8 cellular contexts compared by ENCODE assay signal in the genomic region with DNA sequence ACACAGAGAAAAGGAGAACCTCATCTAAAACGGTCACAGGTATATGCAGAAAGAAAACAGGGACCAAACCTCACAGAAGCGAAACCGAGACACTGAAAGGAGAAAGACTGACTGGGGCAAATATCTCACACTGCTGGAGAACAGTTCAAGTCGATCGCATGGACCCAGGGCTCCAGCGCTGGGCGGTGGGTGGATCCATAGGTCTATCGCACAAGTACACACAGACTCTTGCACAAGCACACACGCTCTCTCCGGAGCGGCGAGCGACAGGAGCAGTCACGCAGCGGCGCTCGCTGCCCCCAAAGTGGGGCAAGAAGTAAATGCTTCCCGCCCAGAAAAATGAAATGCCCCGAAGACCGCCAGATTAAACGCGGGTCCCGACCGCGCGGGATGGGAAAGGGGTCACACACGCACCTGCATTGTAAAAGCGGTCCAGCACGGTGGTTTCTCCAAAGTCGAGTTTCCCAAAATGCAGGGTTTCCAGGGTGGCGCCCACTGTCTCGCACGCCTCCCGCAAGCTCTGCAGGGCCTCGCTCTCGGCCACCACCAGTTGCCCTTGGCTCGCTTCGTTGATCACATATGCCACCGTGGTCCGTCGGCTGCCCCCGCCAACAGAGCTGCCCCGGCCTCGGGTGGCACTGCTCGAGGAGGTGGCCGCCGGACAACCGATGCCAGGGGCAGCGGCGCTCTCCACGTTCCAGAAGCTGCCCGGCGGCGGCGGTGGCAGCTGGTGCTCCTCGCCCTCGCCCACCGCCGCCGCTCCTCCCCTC. TPM values are rescaled to one million over a fixed set of nuclear protein-coding genes. Genes with fewer than 3 reads are reported as not detected.
DNase-seq lines count a peak whose midpoint lies in the region; ATAC-seq and TF ChIP-seq lines count a peak whose summit lies in the region.

No MANE protein-coding gene starts in this region.

- peaks cover 4% of the 10 kb centered on the region for H3K9me3 Mint-ChIP-seq in glutamatergic neuron (ENCODE audit: unreplicated experiment)
- H3K9me3 Mint-ChIP-seq in osteocyte (ENCODE audit: unreplicated experiment) = no peaks in the 10 kb centered on the region

- peak; percentile 19 for ATAC-seq in GM19397 (IDR thresholded peaks at IDR 0.05; ENCODE audit: unreplicated experiment)
- peak; percentile 20 for ATAC-seq in HG03521 (IDR thresholded peaks at IDR 0.05; ENCODE audit: unreplicated experiment)

- peak overlapping the region; percentile 94 for H3K27ac ChIP-seq in urinary bladder (ENCODE audit: low read depth)

- peak overlapping the region; percentile 76 for H3K4me3 Mint-ChIP-seq in glutamatergic neuron (ENCODE audit: unreplicated experiment)
- peak overlapping the region; percentile 82 for H3K4me3 Mint-ChIP-seq in osteocyte (ENCODE audit: unreplicated experiment)

- H3K27ac Mint-ChIP-seq in glutamatergic neuron (ENCODE audit: unreplicated experiment) = no peak overlapping the region
- H3K27ac Mint-ChIP-seq in osteocyte (ENCODE audit: unreplicated experiment) = peak overlapping the region; percentile 64

- no peak for TF ChIP-seq CTCF in glutamatergic neuron (IDR thresholded peaks at IDR 0.05; ENCODE audit: partially characterized antibody, unreplicated experiment)
- TF ChIP-seq CTCF in osteocyte (IDR thresholded peaks at IDR 0.05) = no peak

- DNase-seq in Caki2 (ENCODE audit: low read depth) = peak; percentile 60
- peak; percentile 79 for DNase-seq in RPMI8226
- DNase-seq in activated naive CD4-positive, alpha-beta T cell treated with Interleukin-2 at 50 U/mL for 16 hours = peak; percentile 60
- peak; percentile 23 for DNase-seq in glutamatergic neuron
- DNase-seq in osteocyte (ENCODE audit: extremely low spot score, unreplicated experiment) = no peak

- peaks cover 3% of the 10 kb centered on the region for H3K4me1 ChIP-seq in urinary bladder (ENCODE audit: insufficient read depth)

- H3K27me3 Mint-ChIP-seq in glutamatergic neuron (ENCODE audit: unreplicated experiment) (peaks cover 10% of the 10 kb centered on the region), osteocyte (ENCODE audit: unreplicated experiment) (no peaks in the 10 kb centered on the region)

- peak overlapping the region; percentile 81 for H3K4me3 ChIP-seq in urinary bladder (ENCODE audit: low read depth, low read length)

- H3K36me3 Mint-ChIP-seq in glutamatergic neuron (ENCODE audit: unreplicated experiment) (no peaks in the 10 kb centered on the region), osteocyte (ENCODE audit: unreplicated experiment) (no peaks in the 10 kb centered on the region)

- 2% methylated on average over 60 of the region's 60 CpGs for WGBS in urinary bladder

- H3K4me1 Mint-ChIP-seq in glutamatergic neuron (ENCODE audit: low read depth, unreplicated experiment) (peaks cover 3% of the 10 kb centered on the region), osteocyte (ENCODE audit: unreplicated experiment) (peaks cover 23% of the 10 kb centered on the region)

- no peaks in the 10 kb centered on the region for H3K36me3 ChIP-seq in urinary bladder (ENCODE audit: insufficient read depth)

- in situ Hi-C loops in Caki2 (cut with HindIII; ENCODE audit: low pct_unique_long_range_greater_than_20kb, low sequenced_read_pairs) = no loop called here

RNA-seq across cellular contexts. Expression of a gene that starts 0.8 kb away (rescaled TPM):
- total RNA-seq in Caki2 (2014; rRNA removed; shearing (Covaris generic); ENCODE audit: low replicate concordance) = 7.0 and 7.2 TPM in 2 replicates
- 0.66 TPM for total RNA-seq in glutamatergic neuron (ENCODE audit: unreplicated experiment)
- 1.3 and 1.6 TPM in 2 replicates for total RNA-seq in osteocyte
- 19.4 TPM for total RNA-seq in urinary bladder
- polyA plus RNA-seq in urinary bladder = 11.3 TPM

RNA-seq across cellular contexts. Expression of a gene that starts 30.9 kb away (rescaled TPM):
- total RNA-seq in Caki2 (2014; rRNA removed; shearing (Covaris generic); ENCODE audit: low replicate concordance) = 13.8 and 22.3 TPM in 2 replicates
- total RNA-seq in glutamatergic neuron (ENCODE audit: unreplicated experiment) = 4.1 TPM
- total RNA-seq in osteocyte = 5.2 and 6.3 TPM in 2 replicates
- 8.6 TPM for total RNA-seq in urinary bladder
- 9.2 TPM for polyA plus RNA-seq in urinary bladder
